12 cellular contexts compared by ENCODE assay signal in genomic region chr12:115572440-115572839, GRCh38.
DNase-seq lines count a peak whose midpoint lies in the region; ATAC-seq, FAIRE-seq and TF ChIP-seq lines count a peak whose summit lies in the region.
"Had no signal": no experiment of that assay in that cellular context is flagged by ENCODE, and none has a peak within 500 bp of the region (broad histone marks: within the 10 kb centered on the region; RNA-seq: fewer than 3 reads in every experiment).

No MANE protein-coding gene starts in this region.

- H2AFZ ChIP-seq in mammary epithelial cell (ENCODE audit: low read depth, low read length), result no peak overlapping the region

- H3K36me3 ChIP-seq in mammary epithelial cell (ENCODE audit: insufficient read depth, low read length), result no peaks in the 10 kb centered on the region

- FAIRE-seq in GM18507 (lab: Jason Lieb, UNC), result peak; percentile 56

- in situ Hi-C loops in mammary epithelial cell (cut with MboI; ENCODE audit: low sequenced_read_pairs in 2 of 2), result no loop called here

- BruUV-seq in mammary epithelial cell (replicated peaks; lab: Mats Ljungman, UMichigan), result no TSS peak

- H3K4me1 ChIP-seq in mammary epithelial cell (ENCODE audit: insufficient read depth, low read length), result no peaks in the 10 kb centered on the region

- TF ChIP-seq CTCF in mammary epithelial cell (conservative IDR thresholded peaks at IDR 0.05 in 1 of 2, IDR thresholded peaks at IDR 0.05 in 1 of 2; ENCODE audit: extremely low read depth in 1 of 2, insufficient read depth in 1 of 2, low read depth in 1 of 2, low read length in 2 of 2), result no peak

- dilution Hi-C loops in mammary epithelial cell (cut with HindIII; ENCODE audit: low sequenced_read_pairs), result no loop called here

- no peaks in the 10 kb centered on the region for H3K27me3 ChIP-seq in mammary epithelial cell (ENCODE audit: insufficient read depth, low read length)

- H3K4me2 ChIP-seq in mammary epithelial cell (ENCODE audit: insufficient read depth, low read depth, low read length), result no peak overlapping the region

- 71% methylated on average over 2 of the region's 2 CpGs for WGBS in mammary epithelial cell (ENCODE audit: low coverage, missing lambda C conversion rate)

- H3K27ac ChIP-seq in mammary epithelial cell (ENCODE audit: insufficient read depth, low read depth, low read length), result no peak overlapping the region

- DNase-seq in GM18507 (ENCODE audit: extremely low spot score, insufficient read length, low read depth) (peak; percentile 15), mammary epithelial cell (peak; percentile 2), Right ventricle myocardium superior (no peak), dedifferentiated amniotic fluid mesenchymal stem cell (ENCODE audit: extremely low spot score) (no peak), H4 (ENCODE audit: low spot score) (no peak), SHP77 treated with DMSO at 0.1 percent for 48 hours (lab: John Stamatoyannopoulos, UW) (no peak)
- DNase-seq: activated CD4-positive, CD25-positive, alpha-beta regulatory T cell; activated naive CD4-positive, alpha-beta T cell; CD4-positive, alpha-beta memory T cell; dermis blood vessel endothelial cell had no signal

- H3K79me2 ChIP-seq in mammary epithelial cell (ENCODE audit: insufficient read depth, low read length), result no peaks in the 10 kb centered on the region

- ATAC-seq in GM21515 (IDR thresholded peaks at IDR 0.05; ENCODE audit: unreplicated experiment), result peak; percentile 92
- ATAC-seq in HG03196 (IDR thresholded peaks at IDR 0.05; ENCODE audit: unreplicated experiment), result peak; percentile 79
- ATAC-seq in Right ventricle myocardium superior (ENCODE audit: poor library complexity), result no peak

- intact Hi-C loops in mammary epithelial cell (cut with micrococcal nuclease), result no loop called here
- intact Hi-C loops in Right ventricle myocardium superior (cut with DNase I), result no loop called here

- CTCF ChIA-PET in mammary epithelial cell (lab: Charles Lee; ENCODE audit: low non-redundant PET), result no interaction called here

- H3K9me3 ChIP-seq in mammary epithelial cell (replicated peaks; ENCODE audit: insufficient read depth, low read length), result no peaks in the 10 kb centered on the region

- H3K4me3 ChIP-seq in mammary epithelial cell (replicated peaks in 1 of 3; ENCODE audit: insufficient read depth in 1 of 3, low read depth in 2 of 3, low read length in 3 of 3), result no peak overlapping the region

- no peaks in the 10 kb centered on the region for H4K20me1 ChIP-seq in mammary epithelial cell (ENCODE audit: insufficient read depth, low read length)

- no peak overlapping the region for H3K9ac ChIP-seq in mammary epithelial cell (ENCODE audit: insufficient read depth, low read length)

Comparison
In these comparisons a context has a peak if more than half of its experiments do, and no peak if none do; other contexts are left out.
1. DNase-seq: peak in GM18507 (single experiment) and mammary epithelial cell (single experiment); none in Right ventricle myocardium superior (single experiment), dedifferentiated amniotic fluid mesenchymal stem cell (single experiment), H4 (single experiment) and SHP77 treated with DMSO at 0.1 percent for 48 hours (single experiment).